Comparison of ENCODE assay signal across 1 cellular context in genomic region chr1:14318830-14319229, GRCh38.
TF ChIP-seq lines count a peak whose summit lies in the region.

No MANE protein-coding gene starts in this region.

TF ChIP-seq in HEK293, 187 proteins besides CTCF, POLR2A, EP300 and RAD21 (continued from another document and continues in another):
- TF ChIP-seq KLF10 (tag by site-specific recombination; IDR thresholded peaks at IDR 0.05) (no peak), ZNF707 (tag by site-specific recombination; IDR thresholded peaks at IDR 0.05) (no peak), ZNF677 (tag by site-specific recombination; IDR thresholded peaks at IDR 0.05) (no peak), ZNF146 (tag by site-specific recombination; IDR thresholded peaks at IDR 0.05) (no peak), ZNF19 (tag by site-specific recombination; IDR thresholded peaks at IDR 0.05; ENCODE audit: low read depth) (no peak), GLI4 (tag by site-specific recombination; IDR thresholded peaks at IDR 0.05) (no peak), ZNF555 (tag by site-specific recombination; conservative IDR thresholded peaks at IDR 0.05) (peak; percentile 96), ZNF112 (tag by site-specific recombination; IDR thresholded peaks at IDR 0.05) (no peak), ZNF747 (tag by site-specific recombination; IDR thresholded peaks at IDR 0.05) (no peak), ZNF132 (tag by site-specific recombination; IDR thresholded peaks at IDR 0.05; ENCODE audit: borderline replicate concordance) (no peak), ZNF426 (tag by site-specific recombination; IDR thresholded peaks at IDR 0.05) (peak; percentile 90), PRDM10 (tag by site-specific recombination; IDR thresholded peaks at IDR 0.05) (no peak), ZXDB (tag by site-specific recombination; IDR thresholded peaks at IDR 0.05) (peak; percentile 62), KLF7 (tag by site-specific recombination; IDR thresholded peaks at IDR 0.05; ENCODE audit: borderline replicate concordance) (no peak), ZBTB6 (tag by site-specific recombination; IDR thresholded peaks at IDR 0.05) (no peak), ZNF416 (tag by site-specific recombination; IDR thresholded peaks at IDR 0.05) (no peak), YY2 (tag by site-specific recombination; IDR thresholded peaks at IDR 0.05) (no peak), FEZF1 (tag by site-specific recombination; IDR thresholded peaks at IDR 0.05) (no peak), ZNF692 (tag by site-specific recombination; IDR thresholded peaks at IDR 0.05) (no peak), ZNF114 (tag by site-specific recombination; IDR thresholded peaks at IDR 0.05) (no peak), ZNF830 (tag by site-specific recombination; IDR thresholded peaks at IDR 0.05; ENCODE audit: low read depth) (no peak), ZNF404 (tag by site-specific recombination; IDR thresholded peaks at IDR 0.05) (0 out of 2 replicates have a peak, but pooled peaks have one; percentile 25), ZNF558 (tag by site-specific recombination; IDR thresholded peaks at IDR 0.05) (0 out of 2 replicates have a peak, but pooled peaks have one; percentile 26), ZNF560 (tag by site-specific recombination; IDR thresholded peaks at IDR 0.05; ENCODE audit: borderline replicate concordance) (peak; percentile 63; the same call in 1 of the 2 replicates), ZFP37 (tag by site-specific recombination; IDR thresholded peaks at IDR 0.05) (0 out of 2 replicates have a peak, but pooled peaks have one; percentile 32), ZNF571 (tag by site-specific recombination; IDR thresholded peaks at IDR 0.05) (no peak), ZNF248 (tag by site-specific recombination; IDR thresholded peaks at IDR 0.05) (no peak), ZNF140 (tag by site-specific recombination; IDR thresholded peaks at IDR 0.05) (peak; percentile 80), ZNF658 (tag by site-specific recombination; IDR thresholded peaks at IDR 0.05) (no peak), REST (tag by site-specific recombination; IDR thresholded peaks at IDR 0.05) (peak; percentile 52; the same call in 1 of the 2 replicates), ZSCAN23 (tag by site-specific recombination; IDR thresholded peaks at IDR 0.05) (no peak), ZNF704 (tag by site-specific recombination; IDR thresholded peaks at IDR 0.05) (no peak), ZNF768 (tag by site-specific recombination; IDR thresholded peaks at IDR 0.05) (no peak), ZNF324 (tag by site-specific recombination; IDR thresholded peaks at IDR 0.05) (no peak), ZBTB48 (tag by site-specific recombination; IDR thresholded peaks at IDR 0.05) (no peak), ZNF449 (tag by site-specific recombination; IDR thresholded peaks at IDR 0.05) (no peak)
- TF ChIP-seq, protein P1, sequence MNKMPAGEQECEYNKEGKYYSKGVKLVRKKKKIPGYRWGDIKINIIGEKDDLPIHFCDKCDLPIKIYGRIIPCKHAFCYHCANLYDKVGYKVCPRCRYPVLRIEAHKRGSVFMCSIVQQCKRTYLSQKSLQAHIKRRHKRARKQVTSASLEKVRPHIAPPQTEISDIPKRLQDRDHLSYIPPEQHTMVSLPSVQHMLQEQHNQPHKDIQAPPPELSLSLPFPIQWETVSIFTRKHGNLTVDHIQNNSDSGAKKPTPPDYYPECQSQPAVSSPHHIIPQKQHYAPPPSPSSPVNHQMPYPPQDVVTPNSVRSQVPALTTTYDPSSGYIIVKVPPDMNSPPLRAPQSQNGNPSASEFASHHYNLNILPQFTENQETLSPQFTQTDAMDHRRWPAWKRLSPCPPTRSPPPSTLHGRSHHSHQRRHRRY (tag by site-specific recombination; IDR thresholded peaks at IDR 0.05) = no peak
- TF ChIP-seq, protein P2, sequence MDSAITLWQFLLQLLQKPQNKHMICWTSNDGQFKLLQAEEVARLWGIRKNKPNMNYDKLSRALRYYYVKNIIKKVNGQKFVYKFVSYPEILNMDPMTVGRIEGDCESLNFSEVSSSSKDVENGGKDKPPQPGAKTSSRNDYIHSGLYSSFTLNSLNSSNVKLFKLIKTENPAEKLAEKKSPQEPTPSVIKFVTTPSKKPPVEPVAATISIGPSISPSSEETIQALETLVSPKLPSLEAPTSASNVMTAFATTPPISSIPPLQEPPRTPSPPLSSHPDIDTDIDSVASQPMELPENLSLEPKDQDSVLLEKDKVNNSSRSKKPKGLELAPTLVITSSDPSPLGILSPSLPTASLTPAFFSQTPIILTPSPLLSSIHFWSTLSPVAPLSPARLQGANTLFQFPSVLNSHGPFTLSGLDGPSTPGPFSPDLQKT (IDR thresholded peaks at IDR 0.05; ENCODE audit: borderline replicate concordance, low read depth, low read length) = no peak
- TF ChIP-seq, protein P3, sequence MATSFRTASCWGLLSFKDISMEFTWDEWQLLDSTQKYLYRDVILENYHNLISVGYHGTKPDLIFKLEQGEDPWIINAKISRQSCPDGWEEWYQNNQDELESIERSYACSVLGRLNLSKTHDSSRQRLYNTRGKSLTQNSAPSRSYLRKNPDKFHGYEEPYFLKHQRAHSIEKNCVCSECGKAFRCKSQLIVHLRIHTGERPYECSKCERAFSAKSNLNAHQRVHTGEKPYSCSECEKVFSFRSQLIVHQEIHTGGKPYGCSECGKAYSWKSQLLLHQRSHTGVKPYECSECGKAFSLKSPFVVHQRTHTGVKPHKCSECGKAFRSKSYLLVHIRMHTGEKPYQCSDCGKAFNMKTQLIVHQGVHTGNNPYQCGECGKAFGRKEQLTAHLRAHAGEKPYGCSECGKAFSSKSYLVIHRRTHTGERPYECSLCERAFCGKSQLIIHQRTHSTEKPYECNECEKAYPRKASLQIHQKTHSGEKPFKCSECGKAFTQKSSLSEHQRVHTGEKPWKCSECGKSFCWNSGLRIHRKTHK (tag by site-specific recombination; IDR thresholded peaks at IDR 0.05) = no peak
- TF ChIP-seq, protein P4, sequence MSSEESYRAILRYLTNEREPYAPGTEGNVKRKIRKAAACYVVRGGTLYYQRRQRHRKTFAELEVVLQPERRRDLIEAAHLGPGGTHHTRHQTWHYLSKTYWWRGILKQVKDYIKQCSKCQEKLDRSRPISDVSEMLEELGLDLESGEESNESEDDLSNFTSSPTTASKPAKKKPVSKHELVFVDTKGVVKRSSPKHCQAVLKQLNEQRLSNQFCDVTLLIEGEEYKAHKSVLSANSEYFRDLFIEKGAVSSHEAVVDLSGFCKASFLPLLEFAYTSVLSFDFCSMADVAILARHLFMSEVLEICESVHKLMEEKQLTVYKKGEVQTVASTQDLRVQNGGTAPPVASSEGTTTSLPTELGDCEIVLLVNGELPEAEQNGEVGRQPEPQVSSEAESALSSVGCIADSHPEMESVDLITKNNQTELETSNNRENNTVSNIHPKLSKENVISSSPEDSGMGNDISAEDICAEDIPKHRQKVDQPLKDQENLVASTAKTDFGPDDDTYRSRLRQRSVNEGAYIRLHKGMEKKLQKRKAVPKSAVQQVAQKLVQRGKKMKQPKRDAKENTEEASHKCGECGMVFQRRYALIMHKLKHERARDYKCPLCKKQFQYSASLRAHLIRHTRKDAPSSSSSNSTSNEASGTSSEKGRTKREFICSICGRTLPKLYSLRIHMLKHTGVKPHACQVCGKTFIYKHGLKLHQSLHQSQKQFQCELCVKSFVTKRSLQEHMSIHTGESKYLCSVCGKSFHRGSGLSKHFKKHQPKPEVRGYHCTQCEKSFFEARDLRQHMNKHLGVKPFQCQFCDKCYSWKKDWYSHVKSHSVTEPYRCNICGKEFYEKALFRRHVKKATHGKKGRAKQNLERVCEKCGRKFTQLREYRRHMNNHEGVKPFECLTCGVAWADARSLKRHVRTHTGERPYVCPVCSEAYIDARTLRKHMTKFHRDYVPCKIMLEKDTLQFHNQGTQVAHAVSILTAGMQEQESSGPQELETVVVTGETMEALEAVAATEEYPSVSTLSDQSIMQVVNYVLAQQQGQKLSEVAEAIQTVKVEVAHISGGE (tag by site-specific recombination; conservative IDR thresholded peaks at IDR 0.05; ENCODE audit: low read depth) = peak; percentile 83
